Comparison of ENCODE assay signal across 8 cellular contexts in genomic region chr6:18997375-18997826, GRCh38.
DNase-seq lines count a peak whose midpoint lies in the region; ATAC-seq and TF ChIP-seq lines count a peak whose summit lies in the region.

No MANE protein-coding gene starts in this region.

- no peak overlapping the region for H3K4me3 Mint-ChIP-seq in nephron

- ATAC-seq in GM18868 (IDR thresholded peaks at IDR 0.05; ENCODE audit: unreplicated experiment) (peak; percentile 98), HG03045 (IDR thresholded peaks at IDR 0.05; ENCODE audit: unreplicated experiment) (peak; percentile 85)

- peaks cover 26% of the 10 kb centered on the region for H3K9me3 Mint-ChIP-seq in nephron

- H3K36me3 Mint-ChIP-seq in nephron (ENCODE audit: low read depth), result peaks cover 6% of the 10 kb centered on the region

- H3K27ac Mint-ChIP-seq in nephron, result peak overlapping the region in 1 of 3 experiments; percentile 11

- H3K27me3 Mint-ChIP-seq in nephron (ENCODE audit: low read depth), result peaks cover 5% of the 10 kb centered on the region

- no peaks in the 10 kb centered on the region for H3K4me1 Mint-ChIP-seq in nephron

- TF ChIP-seq CTCF in nephron (IDR thresholded peaks at IDR 0.05; ENCODE audit: unreplicated experiment in 3 of 3), result peak; percentile 43 to 63 (median 45)

- DNase-seq in CD1c-positive myeloid dendritic cell (ENCODE audit: extremely low spot score) (peak; percentile 6), NCI-H510A treated with DMSO at 0.1 percent for 48 hours (lab: John Stamatoyannopoulos, UW) (peak; percentile 64), cerebellum (ENCODE audit: low spot score) (peak; percentile 27), 8988T (no peak)
- DNase-seq in activated CD8-positive, alpha-beta memory T cell treated with anti-CD3 and anti-CD28 coated beads for 24 hours, result no peak

Comparison
In these comparisons a context has a peak if more than half of its experiments do, and no peak if none do; other contexts are left out.
1. DNase-seq: peak in CD1c-positive myeloid dendritic cell (single experiment), NCI-H510A treated with DMSO at 0.1 percent for 48 hours (single experiment) and cerebellum (single experiment); none in activated CD8-positive, alpha-beta memory T cell treated with anti-CD3 and anti-CD28 coated beads for 24 hours (single experiment) and 8988T (single experiment).